Comparison of ENCODE assay signal across 12 cellular contexts in genomic region chr11:44680982-44681597, GRCh38. TPM values are rescaled to one million over a fixed set of nuclear protein-coding genes. Genes with fewer than 3 reads are reported as not detected.
DNase-seq lines count a peak whose midpoint lies in the region; FAIRE-seq and TF ChIP-seq lines count a peak whose summit lies in the region.
"Had no signal": no experiment of that assay in that cellular context is flagged by ENCODE, and none has a peak within 500 bp of the region (broad histone marks: within the 10 kb centered on the region; RNA-seq: fewer than 3 reads in every experiment).

No MANE protein-coding gene starts in this region.

- H3K9me3 Mint-ChIP-seq in activated naive CD8-positive, alpha-beta T cell treated with anti-CD3 and anti-CD28 coated beads for 36 hours, result no peaks in the 10 kb centered on the region
- H3K9me3 Mint-ChIP-seq: neural crest cell had no signal

- peak overlapping the region; percentile 34 for H3K27ac Mint-ChIP-seq in activated naive CD8-positive, alpha-beta T cell treated with anti-CD3 and anti-CD28 coated beads for 36 hours

- TF ChIP-seq CTCF in smooth muscle cell (IDR thresholded peaks at IDR 0.05; ENCODE audit: borderline replicate concordance, insufficient read depth, poor library complexity, severe bottlenecking), result no peak

- no peaks in the 10 kb centered on the region for H3K36me3 Mint-ChIP-seq in activated naive CD8-positive, alpha-beta T cell treated with anti-CD3 and anti-CD28 coated beads for 36 hours

- peaks cover 1% of the 10 kb centered on the region for H3K27me3 ChIP-seq in smooth muscle cell (ENCODE audit: low read depth)

- WGBS in smooth muscle cell (ENCODE audit: low lambda C conversion rate), result 73% methylated on average over 9 of the region's 9 CpGs

- no peak overlapping the region for H2AFZ ChIP-seq in smooth muscle cell (ENCODE audit: low read depth)

- H4K20me1 ChIP-seq in smooth muscle cell (ENCODE audit: low read depth), result no peaks in the 10 kb centered on the region

- no peak for TF ChIP-seq POLR2A in GM12892 (IDR thresholded peaks at IDR 0.05; ENCODE audit: low read depth, low read length)

- no peak overlapping the region for H3K9ac ChIP-seq in smooth muscle cell (ENCODE audit: low read depth)

- no peak overlapping the region for H3K4me3 ChIP-seq in smooth muscle cell
- H3K4me3 ChIP-seq: stomach had no signal

- no peaks in the 10 kb centered on the region for H3K9me3 ChIP-seq in smooth muscle cell (replicated peaks; ENCODE audit: low read depth)
- H3K9me3 ChIP-seq: stomach had no signal

- H3F3A ChIP-seq in smooth muscle cell (ENCODE audit: low read depth), result no peaks in the 10 kb centered on the region

- intact Hi-C loops in cardiac septum (cut with DNase I), result no loop called here

- DNase-seq in GM12892 (ENCODE audit: insufficient read length) (no peak), cardiac septum (ENCODE audit: low spot score) (no peak), NCI-H510A (lab: John Stamatoyannopoulos, UW) (no peak), smooth muscle cell (lab: John Stamatoyannopoulos, UW; ENCODE audit: unreplicated experiment) (no peak), NCI-H82 treated with DMSO at 0.1 percent for 48 hours (lab: John Stamatoyannopoulos, UW; ENCODE audit: unreplicated experiment) (no peak)
- DNase-seq in activated CD4-positive, CD25-positive, alpha-beta regulatory T cell treated with anti-CD3 and anti-CD28 coated beads, Interleukin-2, amount 50 U/mL, for 16 hours (ENCODE audit: low read depth, low spot score), result peak; percentile 9
- DNase-seq in activated naive CD8-positive, alpha-beta T cell treated with anti-CD3 and anti-CD28 coated beads for 36 hours, result peak; percentile 33
- peak; percentile 65 for DNase-seq in stimulated activated CD4-positive, alpha-beta T cell treated with anti-CD3 and anti-CD28 coated beads, Interleukin-15, amount 100 ng/mL, for 24 hours
- DNase-seq: aorta, stomach had no signal

- H3K4me1 Mint-ChIP-seq in activated naive CD8-positive, alpha-beta T cell treated with anti-CD3 and anti-CD28 coated beads for 36 hours, result peaks cover 29% of the 10 kb centered on the region
- H3K4me1 Mint-ChIP-seq: neural crest cell had no signal

- H3K36me3 ChIP-seq in smooth muscle cell (ENCODE audit: low read depth), result no peaks in the 10 kb centered on the region
- H3K36me3 ChIP-seq: stomach had no signal

- no peaks in the 10 kb centered on the region for H3K79me2 ChIP-seq in smooth muscle cell (ENCODE audit: low read depth)

- H3K4me3 Mint-ChIP-seq in activated naive CD8-positive, alpha-beta T cell treated with anti-CD3 and anti-CD28 coated beads for 36 hours, result peak overlapping the region; percentile 30
- H3K4me3 Mint-ChIP-seq: neural crest cell had no signal

- no peak overlapping the region for H3K4me2 ChIP-seq in smooth muscle cell

- no peaks in the 10 kb centered on the region for H3K27me3 Mint-ChIP-seq in activated naive CD8-positive, alpha-beta T cell treated with anti-CD3 and anti-CD28 coated beads for 36 hours

- FAIRE-seq in GM12892 (lab: Jason Lieb, UNC), result peak; percentile 83
- FAIRE-seq: D721Med had no signal

- H3K27ac ChIP-seq in smooth muscle cell (ENCODE audit: low read depth), result no peak overlapping the region
- H3K27ac ChIP-seq: stomach had no signal

- peaks cover 7% of the 10 kb centered on the region for H3K4me1 ChIP-seq in smooth muscle cell (ENCODE audit: low read depth)
- H3K4me1 ChIP-seq: stomach had no signal

RNA-seq across cellular contexts. Expression of gene TSPAN18, which starts 45.7 kb away (rescaled TPM):
- 1.5 TPM for polyA plus RNA-seq in GM12892 (2012; ENCODE audit: missing spikeins)
- total RNA-seq in activated naive CD8-positive, alpha-beta T cell treated with anti-CD3 and anti-CD28 coated beads for 36 hours, result 1 to 10 TPM in 1 of 2 experiments, under 1 TPM in 1; 0.52 to 1.2 TPM
- 153 TPM for total RNA-seq in cardiac septum
- total RNA-seq in smooth muscle cell, result 3.4 and 3.9 TPM in 2 replicates
- 9.3 and 15.3 TPM in 2 replicates for polyA plus RNA-seq in smooth muscle cell

Comparison
In these comparisons a context has a peak if more than half of its experiments do, and no peak if none do; other contexts are left out.
1. DNase-seq: peak in activated CD4-positive, CD25-positive, alpha-beta regulatory T cell treated with anti-CD3 and anti-CD28 coated beads, Interleukin-2, amount 50 U/mL, for 16 hours (single experiment), activated naive CD8-positive, alpha-beta T cell treated with anti-CD3 and anti-CD28 coated beads for 36 hours (single experiment) and stimulated activated CD4-positive, alpha-beta T cell treated with anti-CD3 and anti-CD28 coated beads, Interleukin-15, amount 100 ng/mL, for 24 hours (single experiment); none in GM12892 (single experiment), cardiac septum (single experiment), NCI-H510A (single experiment), smooth muscle cell (single experiment) and NCI-H82 treated with DMSO at 0.1 percent for 48 hours (single experiment).
2. RNA of gene TSPAN18, which starts 45.7 kb away (total RNA-seq): 153 TPM in cardiac septum (single experiment); 3.4 to 3.9 TPM in smooth muscle cell and 0.52 to 1.2 TPM in activated naive CD8-positive, alpha-beta T cell treated with anti-CD3 and anti-CD28 coated beads for 36 hours; every median in the first group is over 10 times any median in the second.